Comparison of ENCODE assay signal across 1 cellular context in the genomic region with DNA sequence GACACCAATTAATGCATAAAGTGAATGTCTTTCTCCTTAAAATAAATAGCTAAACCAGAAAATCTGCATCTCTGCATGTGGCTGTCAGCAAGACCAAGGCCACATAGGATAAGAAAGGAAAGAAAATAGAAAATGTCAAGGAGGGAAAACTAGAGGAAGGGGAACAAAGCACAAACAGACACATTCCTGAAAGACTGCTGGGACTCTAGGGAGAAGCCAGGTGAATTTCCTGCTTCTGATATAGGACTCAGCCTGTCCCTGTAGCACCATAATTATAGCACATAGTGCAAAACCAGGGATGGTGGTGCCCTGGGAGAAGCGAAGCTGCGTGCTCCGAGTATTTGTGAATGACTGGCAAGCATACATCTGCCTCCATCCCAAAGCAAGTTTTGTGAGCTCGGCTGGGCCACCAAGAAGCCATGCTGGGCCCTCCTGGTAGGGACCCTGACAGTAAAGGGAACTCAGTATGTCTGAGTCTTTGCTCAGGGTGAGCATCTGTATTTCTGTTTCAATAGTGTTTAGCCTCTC.
TF ChIP-seq lines count a peak whose summit lies in the region.

No MANE protein-coding gene starts in this region.

TF ChIP-seq in IMR-90, 13 proteins besides CTCF, POLR2A, EP300 and RAD21 (continued from another document):
- TF ChIP-seq, protein P1, sequence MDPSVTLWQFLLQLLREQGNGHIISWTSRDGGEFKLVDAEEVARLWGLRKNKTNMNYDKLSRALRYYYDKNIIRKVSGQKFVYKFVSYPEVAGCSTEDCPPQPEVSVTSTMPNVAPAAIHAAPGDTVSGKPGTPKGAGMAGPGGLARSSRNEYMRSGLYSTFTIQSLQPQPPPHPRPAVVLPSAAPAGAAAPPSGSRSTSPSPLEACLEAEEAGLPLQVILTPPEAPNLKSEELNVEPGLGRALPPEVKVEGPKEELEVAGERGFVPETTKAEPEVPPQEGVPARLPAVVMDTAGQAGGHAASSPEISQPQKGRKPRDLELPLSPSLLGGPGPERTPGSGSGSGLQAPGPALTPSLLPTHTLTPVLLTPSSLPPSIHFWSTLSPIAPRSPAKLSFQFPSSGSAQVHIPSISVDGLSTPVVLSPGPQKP (IDR thresholded peaks at IDR 0.05; ENCODE audit: borderline replicate concordance, low read depth, low read length), result no peak
- TF ChIP-seq, protein P2, sequence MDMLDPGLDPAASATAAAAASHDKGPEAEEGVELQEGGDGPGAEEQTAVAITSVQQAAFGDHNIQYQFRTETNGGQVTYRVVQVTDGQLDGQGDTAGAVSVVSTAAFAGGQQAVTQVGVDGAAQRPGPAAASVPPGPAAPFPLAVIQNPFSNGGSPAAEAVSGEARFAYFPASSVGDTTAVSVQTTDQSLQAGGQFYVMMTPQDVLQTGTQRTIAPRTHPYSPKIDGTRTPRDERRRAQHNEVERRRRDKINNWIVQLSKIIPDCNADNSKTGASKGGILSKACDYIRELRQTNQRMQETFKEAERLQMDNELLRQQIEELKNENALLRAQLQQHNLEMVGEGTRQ (IDR thresholded peaks at IDR 0.05; ENCODE audit: low read depth, low read length), result no peak
